8 cellular contexts compared by ENCODE assay signal in the genomic region with DNA sequence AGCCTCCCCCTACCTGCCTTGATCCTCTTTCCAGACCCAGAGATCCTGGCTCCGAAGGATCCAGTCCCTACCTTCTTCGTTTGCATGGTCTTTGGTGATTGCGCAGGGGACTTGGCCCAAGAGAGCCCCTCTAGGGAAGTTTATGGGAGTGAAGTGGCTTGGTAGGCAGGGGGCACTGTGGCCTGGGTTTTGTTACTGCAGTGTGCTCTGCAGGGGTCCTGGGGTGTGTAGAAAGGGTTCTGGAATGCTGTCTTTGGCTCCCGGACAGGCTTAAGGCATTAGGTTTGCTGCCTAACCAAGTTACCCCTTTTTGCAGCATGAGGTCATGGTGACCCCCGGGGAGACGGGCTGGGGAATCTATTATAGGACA. TPM values are rescaled to one million over a fixed set of nuclear protein-coding genes. Genes with fewer than 3 reads are reported as not detected.
DNase-seq lines count a peak whose midpoint lies in the region; ATAC-seq and TF ChIP-seq lines count a peak whose summit lies in the region.

No MANE protein-coding gene starts in this region.

- H3K9me3 Mint-ChIP-seq in HFFc6: no peaks in the 10 kb centered on the region
- no peaks in the 10 kb centered on the region for H3K9me3 Mint-ChIP-seq in central memory CD8-positive, alpha-beta T cell
- no peaks in the 10 kb centered on the region for H3K9me3 Mint-ChIP-seq in naive B cell

- H3K4me3 Mint-ChIP-seq in HFFc6 (peak overlapping the region; percentile 75), naive B cell (peak overlapping the region; percentile 64 to 91 (median 74))
- peak overlapping the region; percentile 92 for H3K4me3 Mint-ChIP-seq in central memory CD8-positive, alpha-beta T cell

- DNase-seq in AG09309 (ENCODE audit: low read depth) (no peak), HFFc6 (no peak), naive B cell (peak; percentile 3), epidermal melanocyte (ENCODE audit: insufficient read length, low spot score) (no peak), DMS79 treated with DMSO at 0.1 percent for 48 hours (lab: John Stamatoyannopoulos, UW) (no peak), NCI-H1694 (lab: John Stamatoyannopoulos, UW) (no peak)
- DNase-seq in central memory CD8-positive, alpha-beta T cell (ENCODE audit: low spot score in 2 of 2): no peak

- H3K36me3 Mint-ChIP-seq in HFFc6 (ENCODE audit: low read depth): peaks cover 26% of the 10 kb centered on the region
- peaks cover 43% of the 10 kb centered on the region for H3K36me3 Mint-ChIP-seq in central memory CD8-positive, alpha-beta T cell (ENCODE audit: insufficient read depth)
- H3K36me3 Mint-ChIP-seq in naive B cell: peaks cover 6 to 8% of the 10 kb centered on the region in 2 donors

- H3K27me3 Mint-ChIP-seq in HFFc6 (ENCODE audit: insufficient read depth) (no peaks in the 10 kb centered on the region; the same call in 1 of the 2 replicates), naive B cell (no peaks in the 10 kb centered on the region)
- no peaks in the 10 kb centered on the region for H3K27me3 Mint-ChIP-seq in central memory CD8-positive, alpha-beta T cell

- peak overlapping the region; percentile 46 for H3K4me3 ChIP-seq in AG09309 (ENCODE audit: control insufficient read depth, low read depth, low read length)

- H3K4me1 Mint-ChIP-seq in HFFc6 (ENCODE audit: low read depth) (peaks cover 49% of the 10 kb centered on the region), naive B cell (peaks cover 51 to 64% (median 55%) of the 10 kb centered on the region in 3 donors)
- peaks cover 68% of the 10 kb centered on the region for H3K4me1 Mint-ChIP-seq in central memory CD8-positive, alpha-beta T cell

- TF ChIP-seq CTCF in AG09309 (IDR thresholded peaks at IDR 0.05; ENCODE audit: control insufficient read depth, insufficient read depth, low read depth, low read length, missing control alignments): peak; percentile 48
- TF ChIP-seq CTCF in HFFc6 (IDR thresholded peaks at IDR 0.05): peak; percentile 66; the same call in 1 of the 2 replicates

- H3K27ac Mint-ChIP-seq in HFFc6 (peak overlapping the region; percentile 53), naive B cell (peak overlapping the region in 2 of 6 donors; percentile 21 to 59)
- peak overlapping the region; percentile 53 for H3K27ac Mint-ChIP-seq in central memory CD8-positive, alpha-beta T cell (ENCODE audit: low read depth)

- no peak for ATAC-seq in central memory CD8-positive, alpha-beta T cell (replicated peaks; ENCODE audit: extremely low read depth, poor library complexity, severe bottlenecking)
- no peak for ATAC-seq in naive B cell (ENCODE audit: low read depth in 2 of 2)
- no peak for ATAC-seq in GM19467 (IDR thresholded peaks at IDR 0.05; ENCODE audit: unreplicated experiment)

RNA-seq across cellular contexts. Expression of gene ATP8B2, which starts 3.8 kb away (rescaled TPM):
- 100 to 1,000 TPM in 4 of 6 experiments, 10 to 100 TPM in 2; 91.3 to 119 (median 107) TPM for total RNA-seq in HFFc6 (2021; fragmentation: NEBNext Ultra II Directional; extraction: Animal tissue kit (Norgen Biotek cat#: 25700))
- 10 to 100 TPM in 1 of 6 donors, 1 to 10 TPM in 5; 5.0 to 11.7 (median 7.7) TPM for polyA plus RNA-seq in naive B cell (ENCODE audit: low read depth in 6 of 6)

RNA-seq across cellular contexts. Expression of gene AQP10, which starts 8.2 kb away (rescaled TPM):
- total RNA-seq in HFFc6 (2021; fragmentation: NEBNext Ultra II Directional; extraction: Animal tissue kit (Norgen Biotek cat#: 25700)): not detected
- under 1 TPM in 2 of 6 donors, not detected in 4; 0.13 to 0.56 TPM for polyA plus RNA-seq in naive B cell (ENCODE audit: low read depth in 6 of 6)

RNA-seq across cellular contexts. Expression of gene HAX1, which starts 56.7 kb away (rescaled TPM):
- 100 to 1,000 TPM; 107 to 119 (median 110) TPM for total RNA-seq in HFFc6 (2021; fragmentation: NEBNext Ultra II Directional; extraction: Animal tissue kit (Norgen Biotek cat#: 25700))
- polyA plus RNA-seq in naive B cell (ENCODE audit: low read depth in 6 of 6): 100 to 1,000 TPM; 117 to 161 (median 145) TPM
